1 cellular context compared by ENCODE assay signal in the genomic region with DNA sequence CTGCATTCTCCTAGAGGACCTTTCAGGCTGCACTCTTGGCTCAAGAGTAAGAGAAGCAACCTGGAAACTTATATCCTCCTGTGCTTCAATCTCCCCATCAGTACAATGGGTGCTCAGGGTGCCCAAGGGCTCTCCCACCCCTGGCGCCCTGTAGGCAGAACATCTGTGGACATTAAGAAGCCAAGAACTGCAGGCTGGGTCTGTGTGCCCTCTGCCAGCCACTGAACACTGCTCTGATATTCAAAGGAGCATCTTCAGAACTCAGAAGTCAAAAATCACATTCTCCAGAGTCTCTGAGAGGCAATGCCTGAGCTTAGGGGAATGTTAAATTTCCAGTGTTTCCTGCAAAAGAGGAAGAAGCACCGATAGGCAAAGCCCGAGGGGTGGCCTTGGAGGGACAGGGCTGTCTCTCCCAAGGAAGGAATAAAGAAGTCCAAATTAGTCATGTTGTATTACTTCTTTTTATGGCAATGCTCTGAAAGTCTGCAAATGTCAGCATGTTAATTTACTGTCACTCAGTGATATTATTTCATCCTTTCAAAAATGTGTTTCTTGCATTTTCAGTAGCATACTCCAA.
TF ChIP-seq lines count a peak whose summit lies in the region.

No MANE protein-coding gene starts in this region.

TF ChIP-seq in IMR-90, 13 proteins besides CTCF, POLR2A, EP300 and RAD21:
- TF ChIP-seq BHLHE40 (IDR thresholded peaks at IDR 0.05; ENCODE audit: low read depth, low read length) (no peak), SMC3 (IDR thresholded peaks at IDR 0.05; ENCODE audit: low read depth, low read length) (no peak), MAFK (IDR thresholded peaks at IDR 0.05; ENCODE audit: low read depth, low read length) (no peak), CHD1 (IDR thresholded peaks at IDR 0.05; ENCODE audit: low read depth, low read length) (no peak), MXI1 (IDR thresholded peaks at IDR 0.05; ENCODE audit: borderline replicate concordance, low read depth, low read length) (no peak), USF2 (IDR thresholded peaks at IDR 0.05; ENCODE audit: low read depth, low read length) (no peak), MAZ (IDR thresholded peaks at IDR 0.05; ENCODE audit: borderline replicate concordance, low read depth, low read length) (no peak), FOS (IDR thresholded peaks at IDR 0.05; ENCODE audit: low read depth, low read length) (no peak), NFE2L2 (IDR thresholded peaks at IDR 0.05; ENCODE audit: low read depth, low read length) (no peak), CEBPB (IDR thresholded peaks at IDR 0.05; ENCODE audit: low read depth, low read length) (no peak), RCOR1 (IDR thresholded peaks at IDR 0.05; ENCODE audit: insufficient replicate concordance, low read length) (no peak), RFX5 (IDR thresholded peaks at IDR 0.05; ENCODE audit: low read depth, low read length) (no peak)
- TF ChIP-seq, protein P1, sequence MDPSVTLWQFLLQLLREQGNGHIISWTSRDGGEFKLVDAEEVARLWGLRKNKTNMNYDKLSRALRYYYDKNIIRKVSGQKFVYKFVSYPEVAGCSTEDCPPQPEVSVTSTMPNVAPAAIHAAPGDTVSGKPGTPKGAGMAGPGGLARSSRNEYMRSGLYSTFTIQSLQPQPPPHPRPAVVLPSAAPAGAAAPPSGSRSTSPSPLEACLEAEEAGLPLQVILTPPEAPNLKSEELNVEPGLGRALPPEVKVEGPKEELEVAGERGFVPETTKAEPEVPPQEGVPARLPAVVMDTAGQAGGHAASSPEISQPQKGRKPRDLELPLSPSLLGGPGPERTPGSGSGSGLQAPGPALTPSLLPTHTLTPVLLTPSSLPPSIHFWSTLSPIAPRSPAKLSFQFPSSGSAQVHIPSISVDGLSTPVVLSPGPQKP (IDR thresholded peaks at IDR 0.05; ENCODE audit: borderline replicate concordance, low read depth, low read length), result no peak
